Comparison of ENCODE assay signal across 11 cellular contexts in genomic region chr7:771241-772004, GRCh38. TPM values are rescaled to one million over a fixed set of nuclear protein-coding genes. Genes with fewer than 3 reads are reported as not detected.
DNase-seq lines count a peak whose midpoint lies in the region; ATAC-seq and TF ChIP-seq lines count a peak whose summit lies in the region.
"Had no signal": no experiment of that assay in that cellular context is flagged by ENCODE, and none has a peak within 500 bp of the region (broad histone marks: within the 10 kb centered on the region; RNA-seq: fewer than 3 reads in every experiment).

No MANE protein-coding gene starts in this region.

- no peak for ATAC-seq in activated T-cell treated with anti-CD3 and anti-CD28 coated beads, Interleukin-2, amount 50 U/mL, for 72 hours (replicated peaks in 1 of 2)
- ATAC-seq in heart right ventricle (peak; percentile 80 to 93 (median 88)), HG02852 (IDR thresholded peaks at IDR 0.05; ENCODE audit: unreplicated experiment) (no peak)
- ATAC-seq: PC-3 had no signal

- H3K27ac ChIP-seq in heart right ventricle (peak overlapping the region; percentile 72 to 93 (median 82)), osteoblast (ENCODE audit: low read depth, low read length) (no peak overlapping the region), uterus (peak overlapping the region; percentile 95)

- intact Hi-C loops in heart right ventricle (cut with DNase I), result loop anchor here in 5 of 10 donors (2.0 to 10.0 kb wide), 6 partner anchors 39 to 449 kb away; no protein-coding TSS in a partner anchor
- intact Hi-C loops in uterus (cut with DNase I; ENCODE audit: low total_unique reads), result loop anchor here (5.0 kb wide), 1 partner anchor 439 kb away; no protein-coding TSS in a partner anchor

- H3K79me2 ChIP-seq in osteoblast (ENCODE audit: insufficient read depth, low read length), result no peaks in the 10 kb centered on the region

- H2AFZ ChIP-seq in osteoblast (ENCODE audit: low read length), result no peak overlapping the region

- H3K4me3 ChIP-seq in heart right ventricle (peak overlapping the region in 2 of 10 donors; percentile 10 to 21), osteoblast (ENCODE audit: insufficient read depth, low read length) (no peak overlapping the region), uterus (peak overlapping the region in 1 of 2 donors; percentile 4)
- H3K4me3 ChIP-seq: dorsolateral prefrontal cortex had no signal

- peak overlapping the region; percentile 33 for H3K27ac Mint-ChIP-seq in activated T-cell treated with anti-CD3 and anti-CD28 coated beads, Interleukin-2, amount 50 U/mL, for 72 hours

- TF ChIP-seq POLR2A in uterus (IDR thresholded peaks at IDR 0.05), result no peak

- H3K27me3 Mint-ChIP-seq in activated T-cell treated with anti-CD3 and anti-CD28 coated beads, Interleukin-2, amount 50 U/mL, for 72 hours (ENCODE audit: low read depth), result no peaks in the 10 kb centered on the region

- WGBS in heart right ventricle, 2 donors, result 14 to 16% methylated on average over 24 of the region's 24 CpGs

- H3K4me1 Mint-ChIP-seq in activated T-cell treated with anti-CD3 and anti-CD28 coated beads, Interleukin-2, amount 50 U/mL, for 72 hours (ENCODE audit: low read depth), result no peaks in the 10 kb centered on the region

- H4K20me1 ChIP-seq in osteoblast (ENCODE audit: insufficient read depth, low read length), result no peaks in the 10 kb centered on the region

- H3K36me3 ChIP-seq in heart right ventricle (peaks cover 0 to 53% (median 14%) of the 10 kb centered on the region in 9 donors), osteoblast (ENCODE audit: insufficient read depth, low read length) (peaks cover 13% of the 10 kb centered on the region), uterus (no peaks in the 10 kb centered on the region)

- H3K27me3 ChIP-seq in heart right ventricle (no peaks in the 10 kb centered on the region), osteoblast (ENCODE audit: insufficient read depth, low read length) (no peaks in the 10 kb centered on the region), uterus (no peaks in the 10 kb centered on the region)
- H3K27me3 ChIP-seq: dorsolateral prefrontal cortex had no signal

- H3K9me3 Mint-ChIP-seq in activated T-cell treated with anti-CD3 and anti-CD28 coated beads, Interleukin-2, amount 50 U/mL, for 72 hours, result no peaks in the 10 kb centered on the region

- DNase-seq in activated T-cell treated with anti-CD3 and anti-CD28 coated beads, Interleukin-2, amount 50 U/mL, for 72 hours, result no peak
- no peak for DNase-seq in activated T-cell treated with anti-CD3 and anti-CD28 coated beads, Interleukin-2, amount 50 U/mL, for 1 hour
- DNase-seq in heart right ventricle (peak; percentile 79 to 89), osteoblast (ENCODE audit: insufficient read length, low spot score, missing footprints) (peak; percentile 53), uterus (peak; percentile 88 to 91), Ammon's horn (ENCODE audit: low spot score) (no peak), NCI-H1436 treated with DMSO at 0.1 percent for 48 hours (lab: John Stamatoyannopoulos, UW) (no peak)
- DNase-seq: dorsolateral prefrontal cortex, NCI-H1105, PC-3 had no signal

- TF ChIP-seq CTCF in heart right ventricle (IDR thresholded peaks at IDR 0.05) (no peak), osteoblast (IDR thresholded peaks at IDR 0.05; ENCODE audit: extremely low read depth, low read depth, low read length) (no peak), uterus (IDR thresholded peaks at IDR 0.05) (no peak)

- H3K36me3 Mint-ChIP-seq in activated T-cell treated with anti-CD3 and anti-CD28 coated beads, Interleukin-2, amount 50 U/mL, for 72 hours (ENCODE audit: insufficient read depth in 2 of 2), result peaks cover 3 to 4% of the 10 kb centered on the region in 2 donors

- no peak overlapping the region for H3K4me3 Mint-ChIP-seq in activated T-cell treated with anti-CD3 and anti-CD28 coated beads, Interleukin-2, amount 50 U/mL, for 72 hours

- H3K9me3 ChIP-seq in heart right ventricle (no peaks in the 10 kb centered on the region), osteoblast (ENCODE audit: low read depth, low read length) (no peaks in the 10 kb centered on the region), uterus (no peaks in the 10 kb centered on the region)

- no peak overlapping the region for H3K4me2 ChIP-seq in osteoblast (ENCODE audit: insufficient read depth, low read length)

- peaks cover 19 to 41% (median 28%) of the 10 kb centered on the region in 9 donors for H3K4me1 ChIP-seq in heart right ventricle
- no peaks in the 10 kb centered on the region for H3K4me1 ChIP-seq in osteoblast (ENCODE audit: insufficient read depth, low read length)
- peaks cover 8 to 32% of the 10 kb centered on the region in 2 donors for H3K4me1 ChIP-seq in uterus

RNA-seq across cellular contexts. Expression of gene PRKAR1B, which starts 44.3 kb away (rescaled TPM):
- 10 to 100 TPM; 33.6 to 43.5 TPM for total RNA-seq in activated T-cell treated with anti-CD3 and anti-CD28 coated beads, Interleukin-2, amount 50 U/mL, for 72 hours
- total RNA-seq in heart right ventricle (10 to 100 TPM; 14.5 to 24.5 (median 21.2) TPM), osteoblast (5.9 and 6.5 TPM in 2 replicates), uterus (10 to 100 TPM in 3 of 4 donors, 1 to 10 TPM in 1; 1.0 to 45.2 (median 28.7) TPM)
- polyA plus RNA-seq in heart right ventricle, result 10 to 100 TPM in 1 of 2 donors, 1 to 10 TPM in 1; 5.0 to 15.7 TPM

RNA-seq across cellular contexts. Expression of gene DNAAF5, which starts 44.9 kb away (rescaled TPM):
- 10 to 100 TPM; 12.0 to 15.9 TPM for total RNA-seq in activated T-cell treated with anti-CD3 and anti-CD28 coated beads, Interleukin-2, amount 50 U/mL, for 72 hours
- total RNA-seq in heart right ventricle (10 to 100 TPM; 18.0 to 30.0 (median 25.3) TPM), osteoblast (19.7 and 22.4 TPM in 2 replicates), uterus (10 to 100 TPM in 2 of 4 donors, 1 to 10 TPM in 2; 5.6 to 34.3 (median 13.3) TPM)
- polyA plus RNA-seq in heart right ventricle, result 10 to 100 TPM; 10.4 to 12.8 TPM

Comparison
In these comparisons a context has a peak if more than half of its experiments do, and no peak if none do; other contexts are left out.
1. ATAC-seq: peak in heart right ventricle (8 of 8); none in activated T-cell treated with anti-CD3 and anti-CD28 coated beads, Interleukin-2, amount 50 U/mL, for 72 hours (0 of 2) and HG02852 (single experiment).
2. DNase-seq: peak in heart right ventricle (2 of 2), osteoblast (single experiment) and uterus (2 of 2); none in activated T-cell treated with anti-CD3 and anti-CD28 coated beads, Interleukin-2, amount 50 U/mL, for 72 hours (0 of 2), activated T-cell treated with anti-CD3 and anti-CD28 coated beads, Interleukin-2, amount 50 U/mL, for 1 hour (single experiment), Ammon's horn (single experiment) and NCI-H1436 treated with DMSO at 0.1 percent for 48 hours (single experiment).